ENCODE assay signal across 15 cellular contexts in genomic region chr4:183492791-183493221, GRCh38. TPM values are rescaled to one million over a fixed set of nuclear protein-coding genes. Genes with fewer than 3 reads are reported as not detected.
DNase-seq lines count a peak whose midpoint lies in the region; ATAC-seq and TF ChIP-seq lines count a peak whose summit lies in the region.
"Had no signal": no experiment of that assay in that cellular context is flagged by ENCODE, and none has a peak within 500 bp of the region (broad histone marks: within the 10 kb centered on the region; RNA-seq: fewer than 3 reads in every experiment).

No MANE protein-coding gene starts in this region.

- ATAC-seq in GM18517 (IDR thresholded peaks at IDR 0.05; ENCODE audit: unreplicated experiment) (no peak), HG02623 (IDR thresholded peaks at IDR 0.05; ENCODE audit: unreplicated experiment) (no peak)

- H3K4me1 ChIP-seq in adipocyte (ENCODE audit: control insufficient read depth, insufficient read depth, low read length) (peaks cover 8% of the 10 kb centered on the region), MM.1S (ENCODE audit: low read length) (no peaks in the 10 kb centered on the region)
- H3K4me1 ChIP-seq: parathyroid adenoma, thyroid gland had no signal

- H3K36me3 Mint-ChIP-seq in HFFc6 (ENCODE audit: low read depth), result peaks cover 34% of the 10 kb centered on the region

- no peaks in the 10 kb centered on the region for H3K27me3 Mint-ChIP-seq in HFFc6 (ENCODE audit: insufficient read depth)
- H3K27me3 Mint-ChIP-seq: dendritic cell treated with granulocyte-macrophage colony-stimulating factor and Interleukin-4, amounts not matched to agents 40 ng/mL and 50 ng/mL, for 4 days had no signal

- H3K9ac ChIP-seq in adipocyte (ENCODE audit: low read length) (no peak overlapping the region), MM.1S (ENCODE audit: low read length) (no peak overlapping the region)
- H3K9ac ChIP-seq: parathyroid adenoma had no signal

- no peaks in the 10 kb centered on the region for H3K27me3 ChIP-seq in adipocyte (replicated peaks; ENCODE audit: control insufficient read depth, insufficient read depth, low read length)
- no peaks in the 10 kb centered on the region for H3K27me3 ChIP-seq in MM.1S (replicated peaks; ENCODE audit: insufficient read depth, low read length)
- H3K27me3 ChIP-seq: thyroid gland had no signal

- no peak overlapping the region for H3K27ac ChIP-seq in MM.1S (ENCODE audit: low read length)
- H3K27ac ChIP-seq: parathyroid adenoma, thyroid gland had no signal

- H3K79me2 ChIP-seq in MM.1S (ENCODE audit: low read length), result no peaks in the 10 kb centered on the region
- H3K79me2 ChIP-seq: parathyroid adenoma had no signal

- no peak overlapping the region for H2AFZ ChIP-seq in MM.1S (ENCODE audit: low read length)
- H2AFZ ChIP-seq: parathyroid adenoma had no signal

- no peaks in the 10 kb centered on the region for H4K20me1 ChIP-seq in MM.1S (ENCODE audit: insufficient read depth, low read length)

- no peaks in the 10 kb centered on the region for H3K9me3 ChIP-seq in adipocyte (ENCODE audit: control insufficient read depth, low read length)
- H3K9me3 ChIP-seq in MM.1S (replicated peaks; ENCODE audit: insufficient read depth, low read length), result no peaks in the 10 kb centered on the region
- H3K9me3 ChIP-seq: thyroid gland had no signal

- no peaks in the 10 kb centered on the region for H3K9me2 ChIP-seq in MM.1S (replicated peaks; ENCODE audit: insufficient read depth, low read length)

- DNase-seq in AG04449 (ENCODE audit: low read depth, low spot score) (peak; percentile 55), HFFc6 (peak; percentile 95), adipocyte (ENCODE audit: low read depth) (peak; percentile 92), fibroblast of the conjunctiva (ENCODE audit: low read depth) (peak; percentile 37), NCI-H2227 treated with DMSO at 0.1 percent for 48 hours (lab: John Stamatoyannopoulos, UW) (no peak), MM.1S (no peak)
- DNase-seq: DND-41; kidney; NCI-H2107; stimulated activated CD4-positive, alpha-beta T cell treated with anti-CD3 and anti-CD28 coated beads, Interleukin-15, amount 100 ng/mL, for 24 hours; thyroid gland had no signal

- H3K36me3 ChIP-seq in adipocyte (ENCODE audit: control insufficient read depth, insufficient read depth, low read length, severe bottlenecking) (no peaks in the 10 kb centered on the region), MM.1S (replicated peaks; ENCODE audit: insufficient read depth, low read length) (no peaks in the 10 kb centered on the region)
- H3K36me3 ChIP-seq: thyroid gland had no signal

- no peaks in the 10 kb centered on the region for H3F3A ChIP-seq in MM.1S (ENCODE audit: insufficient read depth, low read length)

- TF ChIP-seq CTCF in AG04449 (IDR thresholded peaks at IDR 0.05; ENCODE audit: insufficient read depth, low read length, missing control alignments) (no peak), HFFc6 (IDR thresholded peaks at IDR 0.05) (no peak), MM.1S (IDR thresholded peaks at IDR 0.05; ENCODE audit: low read length) (no peak)

- H3K27ac Mint-ChIP-seq in HFFc6, result peak overlapping the region; percentile 80
- H3K27ac Mint-ChIP-seq: dendritic cell treated with granulocyte-macrophage colony-stimulating factor and Interleukin-4, amounts not matched to agents 40 ng/mL and 50 ng/mL, for 4 days had no signal

- H3K9me3 Mint-ChIP-seq in HFFc6, result peaks cover 13% of the 10 kb centered on the region
- H3K9me3 Mint-ChIP-seq: dendritic cell treated with granulocyte-macrophage colony-stimulating factor and Interleukin-4, amounts not matched to agents 40 ng/mL and 50 ng/mL, for 4 days had no signal

- CTCF ChIA-PET in AG04449 (lab: Yijun Ruan, JAX), result interaction anchor here (1.2 to 1.3 kb wide), 3 partner anchors 11 to 23 kb away, joined by 3 to 5 read pairs (median 4); no protein-coding TSS in a partner anchor

- no peak overlapping the region for H3K4me3 ChIP-seq in AG04449 (ENCODE audit: low read depth, low read length)
- H3K4me3 ChIP-seq in adipocyte (ENCODE audit: low read length), result no peak overlapping the region
- H3K4me3 ChIP-seq in MM.1S (ENCODE audit: low read length), result no peak overlapping the region
- H3K4me3 ChIP-seq: thyroid gland had no signal

- H3K4me2 ChIP-seq in MM.1S (ENCODE audit: low read depth, low read length), result no peak overlapping the region

- POLR2A ChIA-PET in AG04449 (lab: Yijun Ruan, JAX), result interaction anchor here (0.6 to 1.0 kb wide), 2 partner anchors 11 to 19 kb away, joined by 3 to 4 read pairs; no protein-coding TSS in a partner anchor

- peaks cover 47% of the 10 kb centered on the region for H3K4me1 Mint-ChIP-seq in HFFc6 (ENCODE audit: low read depth)

- H3K4me3 Mint-ChIP-seq in HFFc6, result peak overlapping the region; percentile 64
- H3K4me3 Mint-ChIP-seq: dendritic cell treated with granulocyte-macrophage colony-stimulating factor and Interleukin-4, amounts not matched to agents 40 ng/mL and 50 ng/mL, for 4 days had no signal

RNA-seq across cellular contexts. Expression of gene ING2, which starts 12.1 kb away (rescaled TPM):
- total RNA-seq in HFFc6 (2021; fragmentation: NEBNext Ultra II Directional; extraction: Animal tissue kit (Norgen Biotek cat#: 25700)), result 10 to 100 TPM; 11.0 to 15.8 (median 14.7) TPM

RNA-seq across cellular contexts. Expression of gene CDKN2AIP, which starts 48.4 kb away (rescaled TPM):
- 10 to 100 TPM; 11.7 to 15.1 (median 13.6) TPM for total RNA-seq in HFFc6 (2021; fragmentation: NEBNext Ultra II Directional; extraction: Animal tissue kit (Norgen Biotek cat#: 25700))

Comparison
In these comparisons a context has a peak if more than half of its experiments do, and no peak if none do; other contexts are left out.
1. DNase-seq: peak in AG04449 (single experiment), HFFc6 (single experiment), adipocyte (single experiment) and fibroblast of the conjunctiva (single experiment); none in NCI-H2227 treated with DMSO at 0.1 percent for 48 hours (single experiment) and MM.1S (single experiment).